Comparison of ENCODE assay signal across 8 cellular contexts in genomic region chr19:35702223-35703012, GRCh38. TPM values are rescaled to one million over a fixed set of nuclear protein-coding genes. Genes with fewer than 3 reads are reported as not detected.
A peak's percentile ranks its signal among the peaks of the same experiment; 100 is the strongest.
DNase-seq lines count a peak whose midpoint lies in the region; ATAC-seq, FAIRE-seq and TF ChIP-seq lines count a peak whose summit lies in the region.

No MANE protein-coding gene starts in this region.

- DNase-seq in NCI-H1417 treated with DMSO at 0.1 percent for 48 hours (lab: John Stamatoyannopoulos, UW), result peak; percentile 84
- DNase-seq in T follicular helper cell (ENCODE audit: low read depth), result peak; percentile 91
- DNase-seq in amniotic epithelial cell (ENCODE audit: low read depth), result peak; percentile 97
- peak; percentile 97 for DNase-seq in left ventricle myocardium superior
- DNase-seq in prostate gland (ENCODE audit: low spot score), result peak; percentile 98
- DNase-seq in urothelium cell line (ENCODE audit: low spot score), result peak; percentile 97

- no peaks in the 10 kb centered on the region for H3K4me1 ChIP-seq in prostate gland (replicated peaks)

- ATAC-seq in HG02763 (IDR thresholded peaks at IDR 0.05; ENCODE audit: unreplicated experiment), result peak; percentile 94
- peak; percentile 100 for ATAC-seq in left ventricle myocardium superior

- peak; percentile 67 for FAIRE-seq in urothelium cell line (lab: Jason Lieb, UNC)

- intact Hi-C loops in left ventricle myocardium superior (cut with micrococcal nuclease), result no loop called here
- intact Hi-C loops in prostate gland (cut with DNase I), result no loop called here

- no peaks in the 10 kb centered on the region for H3K36me3 ChIP-seq in prostate gland

- H3K27ac ChIP-seq in prostate gland, result peak overlapping the region in 1 of 2 donors; percentile 42

- no peak for TF ChIP-seq POLR2A in prostate gland (IDR thresholded peaks at IDR 0.05)

- under 1% methylated on average over 45 of the region's 50 CpGs for WGBS in prostate gland

- no peak for TF ChIP-seq CTCF in GM12875 (IDR thresholded peaks at IDR 0.05; ENCODE audit: borderline replicate concordance, insufficient read depth, low read depth, low read length)
- TF ChIP-seq CTCF in prostate gland (IDR thresholded peaks at IDR 0.05), result no peak

- H3K27me3 ChIP-seq in prostate gland (replicated peaks; ENCODE audit: insufficient read depth), result no peaks in the 10 kb centered on the region

- no peaks in the 10 kb centered on the region for H3K9me3 ChIP-seq in prostate gland

- H3K4me3 ChIP-seq in GM12875 (ENCODE audit: low read depth, low read length) (peak overlapping the region; percentile 67), prostate gland (peak overlapping the region; percentile 40 to 58)

RNA-seq across cellular contexts. Expression of gene ZBTB32, which starts 1.9 kb away (rescaled TPM):
- total RNA-seq in left ventricle myocardium superior, result not detected
- total RNA-seq in prostate gland, result 1 to 10 TPM in 1 of 2 donors, not detected in 1; 3.1 TPM

RNA-seq across cellular contexts. Expression of gene KMT2B, which starts 15.4 kb away (rescaled TPM):
- total RNA-seq in left ventricle myocardium superior (15.8 TPM), prostate gland (10 to 100 TPM; 32.3 to 89.5 TPM)

RNA-seq across cellular contexts. Expression of gene UPK1A, which starts 36.1 kb away (rescaled TPM):
- total RNA-seq in left ventricle myocardium superior, result not detected
- total RNA-seq in prostate gland, result 1 to 10 TPM; 3.8 to 5.5 TPM

RNA-seq across cellular contexts. Expression of gene IGFLR1, which starts 39.8 kb away (rescaled TPM):
- total RNA-seq in left ventricle myocardium superior, result 3.2 TPM
- 10 to 100 TPM in 1 of 2 donors, 1 to 10 TPM in 1; 9.4 to 16.1 TPM for total RNA-seq in prostate gland

RNA-seq across cellular contexts. Expression of gene U2AF1L4, which starts 42.8 kb away (rescaled TPM):
- total RNA-seq in left ventricle myocardium superior, result 18.4 TPM
- total RNA-seq in prostate gland, result 10 to 100 TPM; 14.6 to 45.0 TPM
